Comparison of ENCODE assay signal across 1 cellular context in the genomic region with DNA sequence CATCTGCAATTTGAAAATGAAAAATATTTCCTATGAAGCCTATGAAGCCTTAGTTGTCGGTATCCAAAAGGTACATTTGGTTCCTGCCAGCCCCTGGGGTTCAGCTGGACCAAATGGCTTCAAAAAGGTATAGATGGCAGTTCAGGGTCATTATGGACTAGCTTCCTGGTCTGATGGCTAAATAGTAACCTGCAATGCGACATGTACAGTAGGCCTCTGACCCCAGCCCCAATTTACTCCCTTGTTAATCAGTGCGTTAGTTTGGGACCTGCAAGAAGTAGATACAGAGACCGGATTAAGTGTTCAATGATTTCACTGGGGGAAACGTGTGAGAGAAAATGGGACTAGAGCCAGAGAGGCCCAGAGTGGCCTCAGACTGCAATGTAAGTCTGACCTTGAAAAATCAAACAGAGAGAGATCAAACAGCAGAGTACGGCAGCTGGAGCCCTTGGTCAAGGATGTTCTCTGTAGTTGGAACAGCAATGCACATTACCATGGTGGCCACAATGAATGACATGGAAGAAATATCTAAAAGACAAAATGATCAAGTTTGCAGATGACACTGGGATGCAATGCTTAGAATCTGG.
A peak's percentile ranks its signal among the peaks of the same experiment; 100 is the strongest.
TF ChIP-seq lines count a peak whose summit lies in the region.

No MANE protein-coding gene starts in this region.

TF ChIP-seq in HepG2, 621 proteins besides CTCF, POLR2A, EP300 and RAD21 (continued from another document and continues in another):
- TF ChIP-seq PRPF4 (IDR thresholded peaks at IDR 0.05; ENCODE audit: low read depth, low read length, poor library complexity, severe bottlenecking) (no peak), KDM2A (CRISPR knock-in tag; IDR thresholded peaks at IDR 0.05; ENCODE audit: borderline replicate concordance, low read depth) (no peak), TARDBP (CRISPR knock-in tag; IDR thresholded peaks at IDR 0.05) (peak; percentile 61), EHMT2 (IDR thresholded peaks at IDR 0.05; ENCODE audit: borderline replicate concordance, low read depth, low read length) (no peak), KDM1A (CRISPR knock-in tag; IDR thresholded peaks at IDR 0.05) (peak; percentile 71; the same call in 1 of the 2 replicates), ZFP36L2 (CRISPR knock-in tag; IDR thresholded peaks at IDR 0.05) (no peak), CAMTA2 (CRISPR knock-in tag; IDR thresholded peaks at IDR 0.05; ENCODE audit: borderline replicate concordance) (no peak), ZFP36 (IDR thresholded peaks at IDR 0.05; ENCODE audit: borderline replicate concordance, low read depth, low read length, partially characterized antibody) (no peak), GZF1 (CRISPR knock-in tag; IDR thresholded peaks at IDR 0.05) (no peak), RBFOX2 (IDR thresholded peaks at IDR 0.05; ENCODE audit: low read depth, low read length) (no peak), U2AF1 (optimal IDR thresholded peaks at IDR 0.05; ENCODE audit: low read depth, low read length) (no peak), EED (CRISPR knock-in tag; IDR thresholded peaks at IDR 0.05) (no peak), ZNF761 (CRISPR knock-in tag; conservative IDR thresholded peaks at IDR 0.05) (no peak), MYNN (CRISPR knock-in tag; IDR thresholded peaks at IDR 0.05; ENCODE audit: low read depth) (no peak), RXRA (CRISPR knock-in tag; IDR thresholded peaks at IDR 0.05) (no peak), ZNF879 (CRISPR knock-in tag; IDR thresholded peaks at IDR 0.05) (no peak), ZNF235 (CRISPR knock-in tag; IDR thresholded peaks at IDR 0.05; ENCODE audit: borderline replicate concordance) (no peak), TRIM24 (CRISPR knock-in tag; IDR thresholded peaks at IDR 0.05) (no peak), SETDB1 (CRISPR knock-in tag; IDR thresholded peaks at IDR 0.05; ENCODE audit: borderline replicate concordance) (no peak), ZFP1 (CRISPR knock-in tag; IDR thresholded peaks at IDR 0.05) (no peak), ZKSCAN5 (CRISPR knock-in tag; IDR thresholded peaks at IDR 0.05) (no peak), CBX5 (CRISPR knock-in tag; IDR thresholded peaks at IDR 0.05; ENCODE audit: borderline replicate concordance) (no peak), ZNF263 (CRISPR knock-in tag; IDR thresholded peaks at IDR 0.05) (no peak), IRF2 (CRISPR knock-in tag; IDR thresholded peaks at IDR 0.05) (0 out of 2 replicates have a peak, but pooled peaks have one; percentile 23), SIX1 (CRISPR knock-in tag; IDR thresholded peaks at IDR 0.05; ENCODE audit: borderline replicate concordance) (no peak), NFIB (CRISPR knock-in tag; IDR thresholded peaks at IDR 0.05; ENCODE audit: borderline replicate concordance) (no peak), PHF5A (CRISPR knock-in tag; IDR thresholded peaks at IDR 0.05; ENCODE audit: low read depth, unreplicated experiment) (no peak), MTF2 (CRISPR knock-in tag; IDR thresholded peaks at IDR 0.05; ENCODE audit: borderline replicate concordance) (no peak), SPEN (CRISPR knock-in tag; IDR thresholded peaks at IDR 0.05; ENCODE audit: low read depth) (no peak), STAT5B (CRISPR knock-in tag; IDR thresholded peaks at IDR 0.05) (no peak), SMAD3 (CRISPR knock-in tag; IDR thresholded peaks at IDR 0.05) (no peak), AGO2 (optimal IDR thresholded peaks at IDR 0.05; ENCODE audit: low read depth, low read length) (no peak), XBP1 (CRISPR knock-in tag; IDR thresholded peaks at IDR 0.05) (no peak), HNRNPH1 (optimal IDR thresholded peaks at IDR 0.05; ENCODE audit: low read depth, low read length) (no peak), NKX3-1 (CRISPR knock-in tag; IDR thresholded peaks at IDR 0.05) (no peak), FIP1L1 (IDR thresholded peaks at IDR 0.05; ENCODE audit: borderline replicate concordance, insufficient read depth, low read depth, low read length) (no peak), RFXAP (CRISPR knock-in tag; IDR thresholded peaks at IDR 0.05; ENCODE audit: borderline replicate concordance) (no peak), ZNF451 (CRISPR knock-in tag; IDR thresholded peaks at IDR 0.05) (no peak), GABPA (IDR thresholded peaks at IDR 0.05; ENCODE audit: low read depth, low read length) (no peak), GABPA (CRISPR knock-in tag; IDR thresholded peaks at IDR 0.05; ENCODE audit: low read depth) (no peak), NCOA2 (CRISPR knock-in tag; IDR thresholded peaks at IDR 0.05) (peak; percentile 85; the same call in 1 of the 2 replicates), ZNF143 (CRISPR knock-in tag; IDR thresholded peaks at IDR 0.05) (no peak), JDP2 (CRISPR knock-in tag; IDR thresholded peaks at IDR 0.05; ENCODE audit: borderline replicate concordance) (no peak), SAP130 (CRISPR knock-in tag; IDR thresholded peaks at IDR 0.05; ENCODE audit: low read depth) (peak; percentile 59), ZNF296 (CRISPR knock-in tag; conservative IDR thresholded peaks at IDR 0.05) (no peak)
- TF ChIP-seq, protein P1, sequence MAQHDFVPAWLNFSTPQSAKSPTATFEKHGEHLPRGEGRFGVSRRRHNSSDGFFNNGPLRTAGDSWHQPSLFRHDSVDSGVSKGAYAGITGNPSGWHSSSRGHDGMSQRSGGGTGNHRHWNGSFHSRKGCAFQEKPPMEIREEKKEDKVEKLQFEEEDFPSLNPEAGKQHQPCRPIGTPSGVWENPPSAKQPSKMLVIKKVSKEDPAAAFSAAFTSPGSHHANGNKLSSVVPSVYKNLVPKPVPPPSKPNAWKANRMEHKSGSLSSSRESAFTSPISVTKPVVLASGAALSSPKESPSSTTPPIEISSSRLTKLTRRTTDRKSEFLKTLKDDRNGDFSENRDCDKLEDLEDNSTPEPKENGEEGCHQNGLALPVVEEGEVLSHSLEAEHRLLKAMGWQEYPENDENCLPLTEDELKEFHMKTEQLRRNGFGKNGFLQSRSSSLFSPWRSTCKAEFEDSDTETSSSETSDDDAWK (CRISPR knock-in tag; IDR thresholded peaks at IDR 0.05): no peak
- TF ChIP-seq, protein P2, sequence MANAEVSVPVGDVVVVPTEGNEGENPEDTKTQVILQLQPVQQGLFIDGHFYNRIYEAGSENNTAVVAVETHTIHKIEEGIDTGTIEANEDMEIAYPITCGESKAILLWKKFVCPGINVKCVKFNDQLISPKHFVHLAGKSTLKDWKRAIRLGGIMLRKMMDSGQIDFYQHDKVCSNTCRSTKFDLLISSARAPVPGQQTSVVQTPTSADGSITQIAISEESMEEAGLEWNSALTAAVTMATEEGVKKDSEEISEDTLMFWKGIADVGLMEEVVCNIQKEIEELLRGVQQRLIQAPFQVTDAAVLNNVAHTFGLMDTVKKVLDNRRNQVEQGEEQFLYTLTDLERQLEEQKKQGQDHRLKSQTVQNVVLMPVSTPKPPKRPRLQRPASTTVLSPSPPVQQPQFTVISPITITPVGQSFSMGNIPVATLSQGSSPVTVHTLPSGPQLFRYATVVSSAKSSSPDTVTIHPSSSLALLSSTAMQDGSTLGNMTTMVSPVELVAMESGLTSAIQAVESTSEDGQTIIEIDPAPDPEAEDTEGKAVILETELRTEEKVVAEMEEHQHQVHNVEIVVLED (CRISPR knock-in tag; IDR thresholded peaks at IDR 0.05; ENCODE audit: borderline replicate concordance): no peak
- TF ChIP-seq, protein P3, sequence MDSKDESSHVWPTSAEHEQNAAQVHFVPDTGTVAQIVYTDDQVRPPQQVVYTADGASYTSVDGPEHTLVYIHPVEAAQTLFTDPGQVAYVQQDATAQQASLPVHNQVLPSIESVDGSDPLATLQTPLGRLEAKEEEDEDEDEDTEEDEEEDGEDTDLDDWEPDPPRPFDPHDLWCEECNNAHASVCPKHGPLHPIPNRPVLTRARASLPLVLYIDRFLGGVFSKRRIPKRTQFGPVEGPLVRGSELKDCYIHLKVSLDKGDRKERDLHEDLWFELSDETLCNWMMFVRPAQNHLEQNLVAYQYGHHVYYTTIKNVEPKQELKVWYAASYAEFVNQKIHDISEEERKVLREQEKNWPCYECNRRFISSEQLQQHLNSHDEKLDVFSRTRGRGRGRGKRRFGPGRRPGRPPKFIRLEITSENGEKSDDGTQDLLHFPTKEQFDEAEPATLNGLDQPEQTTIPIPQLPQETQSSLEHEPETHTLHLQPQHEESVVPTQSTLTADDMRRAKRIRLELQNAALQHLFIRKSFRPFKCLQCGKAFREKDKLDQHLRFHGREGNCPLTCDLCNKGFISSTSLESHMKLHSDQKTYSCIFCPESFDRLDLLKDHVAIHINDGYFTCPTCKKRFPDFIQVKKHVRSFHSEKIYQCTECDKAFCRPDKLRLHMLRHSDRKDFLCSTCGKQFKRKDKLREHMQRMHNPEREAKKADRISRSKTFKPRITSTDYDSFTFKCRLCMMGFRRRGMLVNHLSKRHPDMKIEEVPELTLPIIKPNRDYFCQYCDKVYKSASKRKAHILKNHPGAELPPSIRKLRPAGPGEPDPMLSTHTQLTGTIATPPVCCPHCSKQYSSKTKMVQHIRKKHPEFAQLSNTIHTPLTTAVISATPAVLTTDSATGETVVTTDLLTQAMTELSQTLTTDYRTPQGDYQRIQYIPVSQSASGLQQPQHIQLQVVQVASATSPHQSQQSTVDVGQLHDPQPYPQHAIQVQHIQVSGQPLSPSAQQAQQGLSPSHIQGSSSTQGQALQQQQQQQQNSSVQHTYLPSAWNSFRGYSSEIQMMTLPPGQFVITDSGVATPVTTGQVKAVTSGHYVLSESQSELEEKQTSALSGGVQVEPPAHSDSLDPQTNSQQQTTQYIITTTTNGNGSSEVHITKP (CRISPR knock-in tag; IDR thresholded peaks at IDR 0.05; ENCODE audit: low read depth): no peak
- TF ChIP-seq, protein P4, sequence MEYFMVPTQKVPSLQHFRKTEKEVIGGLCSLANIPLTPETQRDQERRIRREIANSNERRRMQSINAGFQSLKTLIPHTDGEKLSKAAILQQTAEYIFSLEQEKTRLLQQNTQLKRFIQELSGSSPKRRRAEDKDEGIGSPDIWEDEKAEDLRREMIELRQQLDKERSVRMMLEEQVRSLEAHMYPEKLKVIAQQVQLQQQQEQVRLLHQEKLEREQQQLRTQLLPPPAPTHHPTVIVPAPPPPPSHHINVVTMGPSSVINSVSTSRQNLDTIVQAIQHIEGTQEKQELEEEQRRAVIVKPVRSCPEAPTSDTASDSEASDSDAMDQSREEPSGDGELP (IDR thresholded peaks at IDR 0.05; ENCODE audit: borderline replicate concordance, low read depth): peak; percentile 47; the same call in 1 of the 2 replicates
- TF ChIP-seq, protein P5, sequence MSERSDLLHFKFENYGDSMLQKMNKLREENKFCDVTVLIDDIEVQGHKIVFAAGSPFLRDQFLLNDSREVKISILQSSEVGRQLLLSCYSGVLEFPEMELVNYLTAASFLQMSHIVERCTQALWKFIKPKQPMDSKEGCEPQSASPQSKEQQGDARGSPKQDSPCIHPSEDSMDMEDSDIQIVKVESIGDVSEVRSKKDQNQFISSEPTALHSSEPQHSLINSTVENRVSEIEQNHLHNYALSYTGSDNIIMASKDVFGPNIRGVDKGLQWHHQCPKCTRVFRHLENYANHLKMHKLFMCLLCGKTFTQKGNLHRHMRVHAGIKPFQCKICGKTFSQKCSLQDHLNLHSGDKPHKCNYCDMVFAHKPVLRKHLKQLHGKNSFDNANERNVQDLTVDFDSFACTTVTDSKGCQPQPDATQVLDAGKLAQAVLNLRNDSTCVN (CRISPR knock-in tag; IDR thresholded peaks at IDR 0.05; ENCODE audit: borderline replicate concordance): peak; percentile 41; the same call in 1 of the 2 replicates
- TF ChIP-seq, protein P6, sequence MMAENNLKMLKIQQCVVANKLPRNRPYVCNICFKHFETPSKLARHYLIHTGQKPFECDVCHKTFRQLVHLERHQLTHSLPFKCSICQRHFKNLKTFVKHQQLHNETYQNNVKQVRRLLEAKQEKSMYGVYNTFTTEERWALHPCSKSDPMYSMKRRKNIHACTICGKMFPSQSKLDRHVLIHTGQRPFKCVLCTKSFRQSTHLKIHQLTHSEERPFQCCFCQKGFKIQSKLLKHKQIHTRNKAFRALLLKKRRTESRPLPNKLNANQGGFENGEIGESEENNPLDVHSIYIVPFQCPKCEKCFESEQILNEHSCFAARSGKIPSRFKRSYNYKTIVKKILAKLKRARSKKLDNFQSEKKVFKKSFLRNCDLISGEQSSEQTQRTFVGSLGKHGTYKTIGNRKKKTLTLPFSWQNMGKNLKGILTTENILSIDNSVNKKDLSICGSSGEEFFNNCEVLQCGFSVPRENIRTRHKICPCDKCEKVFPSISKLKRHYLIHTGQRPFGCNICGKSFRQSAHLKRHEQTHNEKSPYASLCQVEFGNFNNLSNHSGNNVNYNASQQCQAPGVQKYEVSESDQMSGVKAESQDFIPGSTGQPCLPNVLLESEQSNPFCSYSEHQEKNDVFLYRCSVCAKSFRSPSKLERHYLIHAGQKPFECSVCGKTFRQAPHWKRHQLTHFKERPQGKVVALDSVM (CRISPR knock-in tag; IDR thresholded peaks at IDR 0.05): no peak
- TF ChIP-seq, protein P7, sequence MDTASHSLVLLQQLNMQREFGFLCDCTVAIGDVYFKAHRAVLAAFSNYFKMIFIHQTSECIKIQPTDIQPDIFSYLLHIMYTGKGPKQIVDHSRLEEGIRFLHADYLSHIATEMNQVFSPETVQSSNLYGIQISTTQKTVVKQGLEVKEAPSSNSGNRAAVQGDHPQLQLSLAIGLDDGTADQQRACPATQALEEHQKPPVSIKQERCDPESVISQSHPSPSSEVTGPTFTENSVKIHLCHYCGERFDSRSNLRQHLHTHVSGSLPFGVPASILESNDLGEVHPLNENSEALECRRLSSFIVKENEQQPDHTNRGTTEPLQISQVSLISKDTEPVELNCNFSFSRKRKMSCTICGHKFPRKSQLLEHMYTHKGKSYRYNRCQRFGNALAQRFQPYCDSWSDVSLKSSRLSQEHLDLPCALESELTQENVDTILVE (CRISPR knock-in tag; IDR thresholded peaks at IDR 0.05): no peak
- TF ChIP-seq, protein P8, sequence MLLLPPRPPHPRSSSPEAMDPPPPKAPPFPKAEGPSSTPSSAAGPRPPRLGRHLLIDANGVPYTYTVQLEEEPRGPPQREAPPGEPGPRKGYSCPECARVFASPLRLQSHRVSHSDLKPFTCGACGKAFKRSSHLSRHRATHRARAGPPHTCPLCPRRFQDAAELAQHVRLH (CRISPR knock-in tag; IDR thresholded peaks at IDR 0.05; ENCODE audit: borderline replicate concordance, low read depth): no peak
